ENCODE assay signal across 22 cellular contexts in genomic region chr20:63752411-63753101, GRCh38. TPM values are rescaled to one million over a fixed set of nuclear protein-coding genes. Genes with fewer than 3 reads are reported as not detected.
DNase-seq lines count a peak whose midpoint lies in the region; TF ChIP-seq lines count a peak whose summit lies in the region.
"Had no signal": no experiment of that assay in that cellular context is flagged by ENCODE, and none has a peak within 500 bp of the region (broad histone marks: within the 10 kb centered on the region; RNA-seq: fewer than 3 reads in every experiment).

No MANE protein-coding gene starts in this region.

- no peak overlapping the region for H3K18ac ChIP-seq in mesenchymal stem cell (ENCODE audit: low read depth in 1 of 2, low read length in 2 of 2)

- intact Hi-C loops in OCI-LY7 (cut with micrococcal nuclease; ENCODE audit: unreplicated experiment) (no loop called here), ascending aorta (cut with DNase I) (no loop called here)

- H4K8ac ChIP-seq in mesenchymal stem cell (ENCODE audit: low read length): no peak overlapping the region

- no peaks in the 10 kb centered on the region for H4K20me1 ChIP-seq in OCI-LY7 (ENCODE audit: insufficient read depth, low read length)

- H3K27me3 ChIP-seq in mesenchymal stem cell (ENCODE audit: control insufficient read depth in 1 of 2, insufficient read depth in 1 of 2, low read length in 2 of 2) (peaks cover 0 to 7% of the 10 kb centered on the region in 2 experiments), suprapubic skin (no peaks in the 10 kb centered on the region), ascending aorta (no peaks in the 10 kb centered on the region)
- H3K27me3 ChIP-seq: pancreas, right lobe of liver, stomach had no signal

- TF ChIP-seq EP300 in suprapubic skin (IDR thresholded peaks at IDR 0.05): no peak

- no peak overlapping the region for H3K23ac ChIP-seq in mesenchymal stem cell (ENCODE audit: low read length in 2 of 2)

- in situ Hi-C loops in GM13977 (cut with MboI; ENCODE audit: low pct_unique_long_range_greater_than_20kb, low sequenced_read_pairs, unreplicated experiment): no loop called here

- CTCF ChIA-PET in OCI-LY7 (lab: Charles Lee; ENCODE audit: unreplicated experiment): no interaction called here

- H3K27ac ChIP-seq in OCI-LY7 (ENCODE audit: low read depth, low read length, poor library complexity, severe bottlenecking): no peak overlapping the region
- no peak overlapping the region for H3K27ac ChIP-seq in mesenchymal stem cell (ENCODE audit: low read length, poor library complexity, severe bottlenecking)
- H3K27ac ChIP-seq in suprapubic skin: no peak overlapping the region
- no peak overlapping the region for H3K27ac ChIP-seq in ascending aorta
- H3K27ac ChIP-seq: pancreas, right lobe of liver, stomach had no signal

- no peak overlapping the region for H2BK120ac ChIP-seq in mesenchymal stem cell (ENCODE audit: low read depth, low read length)

- H3K79me2 ChIP-seq in OCI-LY7 (ENCODE audit: insufficient read depth, low read depth, low read length): no peaks in the 10 kb centered on the region

- TF ChIP-seq POLR2A in suprapubic skin (IDR thresholded peaks at IDR 0.05): no peak

- H3K9ac ChIP-seq in mesenchymal stem cell (ENCODE audit: low read length): no peak overlapping the region

- no peaks in the 10 kb centered on the region for H3K9me2 ChIP-seq in OCI-LY7 (ENCODE audit: insufficient read depth, low read length)

- H3K36me3 ChIP-seq in OCI-LY7 (ENCODE audit: insufficient read depth, low read length) (no peaks in the 10 kb centered on the region), mesenchymal stem cell (ENCODE audit: control insufficient read depth in 1 of 2, insufficient read depth in 2 of 2, low read depth in 1 of 2, low read length in 2 of 2) (peaks cover 0 to 43% of the 10 kb centered on the region in 2 experiments), suprapubic skin (peaks cover 11% of the 10 kb centered on the region), ascending aorta (no peaks in the 10 kb centered on the region)
- H3K36me3 ChIP-seq: pancreas, right lobe of liver had no signal

- H3K14ac ChIP-seq in mesenchymal stem cell (ENCODE audit: low read length in 2 of 2): no peak overlapping the region

- 96% methylated on average over 48 of the region's 50 CpGs for WGBS in mesenchymal stem cell
- 94% methylated on average over 15 of the region's 50 CpGs for WGBS in suprapubic skin

- no peak overlapping the region for H3K4ac ChIP-seq in mesenchymal stem cell (ENCODE audit: low read depth in 1 of 2, low read length in 2 of 2)

- no peak for TF ChIP-seq CTCF in GM13977 (IDR thresholded peaks at IDR 0.05; ENCODE audit: extremely low read depth, insufficient read depth, missing control alignments)
- TF ChIP-seq CTCF in OCI-LY7 (conservative IDR thresholded peaks at IDR 0.05; ENCODE audit: low read length): peak; percentile 30; the same call in 1 of the 2 replicates
- no peak for TF ChIP-seq CTCF in suprapubic skin (IDR thresholded peaks at IDR 0.05)
- no peak for TF ChIP-seq CTCF in ascending aorta (IDR thresholded peaks at IDR 0.05)

- no TSS peak for BruUV-seq in OCI-LY7 (replicated peaks; lab: Mats Ljungman, UMichigan)

- peak overlapping the region; percentile 16 for H4K91ac ChIP-seq in mesenchymal stem cell (ENCODE audit: low read length)

- no peak overlapping the region for H2BK5ac ChIP-seq in mesenchymal stem cell (ENCODE audit: low read depth, low read length, poor library complexity, severe bottlenecking)

- H2BK12ac ChIP-seq in mesenchymal stem cell (ENCODE audit: low read length in 2 of 2): no peak overlapping the region

- H3K9me3 ChIP-seq in OCI-LY7 (ENCODE audit: low read length): no peaks in the 10 kb centered on the region
- H3K9me3 ChIP-seq in mesenchymal stem cell (ENCODE audit: control insufficient read depth, low read length): no peaks in the 10 kb centered on the region
- H3K9me3 ChIP-seq in suprapubic skin: no peaks in the 10 kb centered on the region
- no peaks in the 10 kb centered on the region for H3K9me3 ChIP-seq in ascending aorta
- H3K9me3 ChIP-seq: pancreas, right lobe of liver, stomach had no signal

- H3K4me2 ChIP-seq in OCI-LY7 (ENCODE audit: low read length) (no peak overlapping the region), mesenchymal stem cell (ENCODE audit: low read length, poor library complexity, severe bottlenecking) (no peak overlapping the region)

- H3K4me3 ChIP-seq in OCI-LY7 (ENCODE audit: low read depth, low read length, poor library complexity, severe bottlenecking) (no peak overlapping the region), mesenchymal stem cell (ENCODE audit: insufficient read depth in 1 of 2, low read depth in 1 of 2, low read length in 2 of 2) (no peak overlapping the region), suprapubic skin (no peak overlapping the region), ascending aorta (no peak overlapping the region)
- H3K4me3 ChIP-seq: pancreas, right lobe of liver, stomach had no signal

- DNase-seq in DMS53 (lab: John Stamatoyannopoulos, UW) (peak; percentile 58), DMS53 treated with DMSO at 0.1 percent for 48 hours (lab: John Stamatoyannopoulos, UW; ENCODE audit: unreplicated experiment) (no peak), GM13977 (ENCODE audit: low spot score) (peak; percentile 14), OCI-LY7 (ENCODE audit: low spot score) (no peak), mesenchymal stem cell (no peak), suprapubic skin (ENCODE audit: low spot score in 2 of 2) (no peak), ascending aorta (ENCODE audit: low spot score in 2 of 2) (no peak), activated gamma-delta T cell (lab: John Stamatoyannopoulos, UW) (no peak)
- DNase-seq: activated CD4-positive, alpha-beta T cell treated with anti-CD3 and anti-CD28 coated beads for 48 hours; activated T-cell treated with anti-CD3 and anti-CD28 coated beads, Interleukin-2, amount 50 U/mL, for 72 hours; anterior cingulate cortex; left colon; mesendoderm; NCI-H524 treated with DMSO at 0.1 percent for 48 hours; stomach; T-helper 1 cell; trophoblast cell had no signal

- H2BK15ac ChIP-seq in mesenchymal stem cell (ENCODE audit: low read depth, poor library complexity, severe bottlenecking): no peak overlapping the region

- H2AK5ac ChIP-seq in mesenchymal stem cell (ENCODE audit: low read length, severe bottlenecking): no peak overlapping the region

- H2AFZ ChIP-seq in OCI-LY7 (ENCODE audit: low read length) (no peak overlapping the region), mesenchymal stem cell (ENCODE audit: low read depth, low read length) (no peak overlapping the region)

- POLR2A ChIA-PET in OCI-LY7 (lab: Charles Lee): no interaction called here

- peaks cover 18% of the 10 kb centered on the region for H3K4me1 ChIP-seq in OCI-LY7 (ENCODE audit: insufficient read depth, low read length, poor library complexity, severe bottlenecking)
- H3K4me1 ChIP-seq in mesenchymal stem cell (ENCODE audit: control insufficient read depth, insufficient read depth, low read depth, low read length): no peaks in the 10 kb centered on the region
- H3K4me1 ChIP-seq in suprapubic skin: no peaks in the 10 kb centered on the region
- no peaks in the 10 kb centered on the region for H3K4me1 ChIP-seq in ascending aorta
- H3K4me1 ChIP-seq: pancreas, right lobe of liver, stomach had no signal

- H3K79me1 ChIP-seq in mesenchymal stem cell (replicated peaks; ENCODE audit: low read length, poor library complexity, severe bottlenecking): peaks cover 4% of the 10 kb centered on the region

RNA-seq across cellular contexts. Expression of gene SLC2A4RG, which starts 13.0 kb away (rescaled TPM):
- total RNA-seq in OCI-LY7 (2014; rRNA removed; shearing (Covaris generic)): 69.8 and 77.9 TPM in 2 replicates
- 110 and 113 TPM in 2 replicates for total RNA-seq in OCI-LY7 (2022)
- polyA plus RNA-seq in mesenchymal stem cell (2013, experiment 1 of 2): 85.3 TPM
- 84.2 TPM for polyA plus RNA-seq in mesenchymal stem cell (2013, experiment 2 of 2)
- 100 to 1,000 TPM in 3 of 4 donors, 10 to 100 TPM in 1; 96.9 to 118 (median 107) TPM for total RNA-seq in suprapubic skin
- total RNA-seq in ascending aorta: 114 TPM

RNA-seq across cellular contexts. Expression of gene LIME1, which starts 16.1 kb away (rescaled TPM):
- total RNA-seq in OCI-LY7 (2014; rRNA removed; shearing (Covaris generic)): 66.3 and 76.4 TPM in 2 replicates
- 67.9 and 75.6 TPM in 2 replicates for total RNA-seq in OCI-LY7 (2022)
- 1.8 TPM for polyA plus RNA-seq in mesenchymal stem cell (2013, experiment 1 of 2)
- 1.9 TPM for polyA plus RNA-seq in mesenchymal stem cell (2013, experiment 2 of 2)
- 10 to 100 TPM; 12.2 to 36.5 (median 16.9) TPM for total RNA-seq in suprapubic skin
- 7.3 TPM for total RNA-seq in ascending aorta

RNA-seq across cellular contexts. Expression of gene ZGPAT, which starts 44.7 kb away (rescaled TPM):
- 43.1 and 43.9 TPM in 2 replicates for total RNA-seq in OCI-LY7 (2014; rRNA removed; shearing (Covaris generic))
- total RNA-seq in OCI-LY7 (2022): 50.8 and 55.4 TPM in 2 replicates
- 11.5 TPM for polyA plus RNA-seq in mesenchymal stem cell (2013, experiment 1 of 2)
- polyA plus RNA-seq in mesenchymal stem cell (2013, experiment 2 of 2): 11.8 TPM
- 10 to 100 TPM; 21.7 to 25.8 (median 23.3) TPM for total RNA-seq in suprapubic skin
- total RNA-seq in ascending aorta: 42.4 TPM

RNA-seq across cellular contexts. Expression of gene ARFRP1, which starts 44.8 kb away (rescaled TPM):
- total RNA-seq in OCI-LY7 (2014; rRNA removed; shearing (Covaris generic)): 47.9 and 53.3 TPM in 2 replicates
- total RNA-seq in OCI-LY7 (2022) (82.1 and 85.6 TPM in 2 replicates), suprapubic skin (10 to 100 TPM; 22.1 to 31.9 (median 27.6) TPM), ascending aorta (50.8 TPM)
- 13.5 TPM for polyA plus RNA-seq in mesenchymal stem cell (2013, experiment 1 of 2)
- polyA plus RNA-seq in mesenchymal stem cell (2013, experiment 2 of 2): 14.0 TPM

RNA-seq across cellular contexts. Expression of gene TNFRSF6B, which starts 56.1 kb away (rescaled TPM):
- 1.4 and 6.6 TPM in 2 replicates for total RNA-seq in OCI-LY7 (2014; rRNA removed; shearing (Covaris generic))
- 1.0 TPM in 1 of 2 replicates, not detected in the other for total RNA-seq in OCI-LY7 (2022)
- polyA plus RNA-seq in mesenchymal stem cell (2013, experiment 1 of 2): 23.7 TPM
- polyA plus RNA-seq in mesenchymal stem cell (2013, experiment 2 of 2): 23.9 TPM
- total RNA-seq in suprapubic skin: 10 to 100 TPM in 2 of 4 donors, 1 to 10 TPM in 2; 2.1 to 16.1 (median 11.1) TPM
- total RNA-seq in ascending aorta: 119 TPM
- total RNA-seq: B cell, cardiac septum, G401 had no signal

Comparison
In these comparisons a context has a peak if more than half of its experiments do, and no peak if none do; other contexts are left out.
1. DNase-seq: peak in DMS53 (single experiment) and GM13977 (single experiment); none in DMS53 treated with DMSO at 0.1 percent for 48 hours (single experiment), OCI-LY7 (single experiment), mesenchymal stem cell (single experiment), suprapubic skin (0 of 2), ascending aorta (0 of 2) and activated gamma-delta T cell (single experiment).